Comparison of ENCODE assay signal across 8 cellular contexts in genomic region chr19:34364462-34364829, GRCh38. TPM values are rescaled to one million over a fixed set of nuclear protein-coding genes. Genes with fewer than 3 reads are reported as not detected.
DNase-seq lines count a peak whose midpoint lies in the region; ATAC-seq and TF ChIP-seq lines count a peak whose summit lies in the region.

No MANE protein-coding gene starts in this region.

- H3K36me3 ChIP-seq in ACC112 (ENCODE audit: insufficient read depth, low read length) (peaks cover 13% of the 10 kb centered on the region; the same call in 1 of the 2 replicates), muscle layer of duodenum (ENCODE audit: control insufficient read depth in 1 of 2, insufficient read depth in 2 of 2, low read length in 2 of 2) (peaks cover 12 to 20% of the 10 kb centered on the region in 2 donors)

- H3K27ac ChIP-seq in ACC112 (ENCODE audit: low read depth, low read length) = no peak overlapping the region
- no peak overlapping the region for H3K27ac ChIP-seq in muscle layer of duodenum (ENCODE audit: low read length)

- H2AFZ ChIP-seq in ACC112 (ENCODE audit: low read length, unreplicated experiment) = peak overlapping the region; percentile 85

- H3K4me3 ChIP-seq in ACC112 (ENCODE audit: low read depth, low read length) = peak overlapping the region; percentile 98
- peak overlapping the region; percentile 60 to 100 for H3K4me3 ChIP-seq in muscle layer of duodenum (ENCODE audit: low read depth in 1 of 2, low read length in 2 of 2)

- no peak for DNase-seq in central memory CD8-positive, alpha-beta T cell (ENCODE audit: low spot score in 2 of 2)
- no peak for DNase-seq in NCI-H1436 (lab: John Stamatoyannopoulos, UW)
- DNase-seq in RPMI8226 = no peak
- no peak for DNase-seq in GM13977 (ENCODE audit: low spot score)
- DNase-seq in DMS53 treated with DMSO at 0.1 percent for 48 hours (lab: John Stamatoyannopoulos, UW; ENCODE audit: unreplicated experiment) = no peak

- no peaks in the 10 kb centered on the region for H3K9me3 Mint-ChIP-seq in IgD-negative memory B cell
- H3K9me3 Mint-ChIP-seq in central memory CD8-positive, alpha-beta T cell = no peaks in the 10 kb centered on the region

- peaks cover 36% of the 10 kb centered on the region for H3K79me2 ChIP-seq in ACC112 (ENCODE audit: control insufficient read depth, insufficient read depth, low read length, unreplicated experiment)

- in situ Hi-C loops in GM13977 (cut with MboI; ENCODE audit: low pct_unique_long_range_greater_than_20kb, low sequenced_read_pairs, unreplicated experiment) = no loop called here

- peaks cover 22% of the 10 kb centered on the region for H3K4me1 ChIP-seq in ACC112 (ENCODE audit: control insufficient read depth, insufficient read depth, low read length, unreplicated experiment)
- peaks cover 22 to 25% of the 10 kb centered on the region in 2 donors for H3K4me1 ChIP-seq in muscle layer of duodenum (ENCODE audit: control insufficient read depth in 1 of 2, insufficient read depth in 2 of 2, low read length in 2 of 2)

- no peaks in the 10 kb centered on the region for H3K27me3 Mint-ChIP-seq in IgD-negative memory B cell
- H3K27me3 Mint-ChIP-seq in central memory CD8-positive, alpha-beta T cell = no peaks in the 10 kb centered on the region

- H3K4me1 Mint-ChIP-seq in IgD-negative memory B cell = peaks cover 19 to 21% (median 20%) of the 10 kb centered on the region in 3 donors
- peaks cover 44% of the 10 kb centered on the region for H3K4me1 Mint-ChIP-seq in central memory CD8-positive, alpha-beta T cell

- ATAC-seq in central memory CD8-positive, alpha-beta T cell (replicated peaks; ENCODE audit: extremely low read depth, poor library complexity, severe bottlenecking) = no peak

- H3K27ac Mint-ChIP-seq in IgD-negative memory B cell = peak overlapping the region; percentile 51 to 86 (median 58)
- H3K27ac Mint-ChIP-seq in central memory CD8-positive, alpha-beta T cell (ENCODE audit: low read depth) = peak overlapping the region; percentile 61

- TF ChIP-seq CTCF in GM13977 (IDR thresholded peaks at IDR 0.05; ENCODE audit: extremely low read depth, insufficient read depth, missing control alignments) = no peak

- peak overlapping the region; percentile 82 to 96 (median 93) for H3K4me3 Mint-ChIP-seq in IgD-negative memory B cell
- H3K4me3 Mint-ChIP-seq in central memory CD8-positive, alpha-beta T cell = peak overlapping the region; percentile 93

- H3K36me3 Mint-ChIP-seq in IgD-negative memory B cell = no peaks in the 10 kb centered on the region
- peaks cover 13% of the 10 kb centered on the region for H3K36me3 Mint-ChIP-seq in central memory CD8-positive, alpha-beta T cell (ENCODE audit: insufficient read depth)

- H3K9me3 ChIP-seq in muscle layer of duodenum (ENCODE audit: control insufficient read depth in 1 of 2, low read length in 2 of 2) = no peaks in the 10 kb centered on the region

- no peaks in the 10 kb centered on the region for H3K27me3 ChIP-seq in ACC112 (ENCODE audit: insufficient read depth, low read length)
- H3K27me3 ChIP-seq in muscle layer of duodenum (ENCODE audit: low read depth, low read length) = no peaks in the 10 kb centered on the region

RNA-seq across cellular contexts. Expression of gene GPI, which starts 0.6 kb away (rescaled TPM):
- 139 TPM for polyA plus RNA-seq in IgD-negative memory B cell

RNA-seq across cellular contexts. Expression of gene PDCD2L, which starts 39.8 kb away (rescaled TPM):
- polyA plus RNA-seq in IgD-negative memory B cell = 18.6 TPM
